ENCODE assay signal across 8 cellular contexts in the genomic region with DNA sequence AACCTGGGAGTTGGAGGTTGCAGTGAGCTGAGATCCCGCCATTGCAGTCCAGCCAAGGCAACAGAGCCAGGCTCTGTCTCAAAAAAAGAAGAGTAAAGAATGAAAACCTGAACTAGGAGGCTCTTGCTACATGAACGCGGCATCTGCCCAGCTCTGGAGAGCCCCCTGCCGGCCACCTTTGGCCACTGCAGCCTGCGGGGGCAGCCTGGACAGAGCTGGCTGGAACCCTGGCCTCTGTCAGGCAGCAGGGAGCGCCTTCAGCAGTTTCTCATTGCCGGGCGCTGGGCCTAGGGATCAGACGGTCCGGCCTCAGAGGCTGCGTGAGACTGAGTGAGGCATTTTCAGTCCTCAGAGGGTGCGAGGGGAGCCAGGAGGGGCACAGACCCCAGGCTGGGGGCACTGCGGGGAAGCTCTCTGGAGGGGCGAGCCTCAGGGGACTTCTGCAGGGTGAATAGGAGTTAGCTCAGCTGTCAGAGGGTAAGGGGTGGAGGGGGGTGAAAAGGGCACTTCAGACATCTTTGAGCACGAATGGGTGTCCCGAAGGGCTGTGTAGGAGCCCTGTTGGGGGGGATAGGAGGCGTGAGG. TPM values are rescaled to one million over a fixed set of nuclear protein-coding genes. Genes with fewer than 3 reads are reported as not detected.
DNase-seq lines count a peak whose midpoint lies in the region; TF ChIP-seq lines count a peak whose summit lies in the region.

No MANE protein-coding gene starts in this region.

- intact Hi-C loops in cardiac septum (cut with DNase I) = no loop called here
- intact Hi-C loops in uterus (cut with DNase I; ENCODE audit: low total_unique reads) = no loop called here

- CTCF ChIA-PET in AG04449 (lab: Yijun Ruan, JAX) = interaction anchor here (0.7 to 6.0 kb wide), 62 partner anchors 9 to 702 kb away, joined by 3 to 134 read pairs (median 4); a partner anchor contains a TSS

- H3K27ac ChIP-seq in uterus = no peak overlapping the region

- H3K9me3 ChIP-seq in uterus = no peaks in the 10 kb centered on the region

- TF ChIP-seq POLR2A in uterus (IDR thresholded peaks at IDR 0.05) = no peak

- DNase-seq in AG04449 (ENCODE audit: low read depth, low spot score) (peak; percentile 5), GM13977 (ENCODE audit: low spot score) (peak; percentile 92), Kasumi-1 (lab: John Stamatoyannopoulos, UW) (peak; percentile 73 to 79), SKM-1 (lab: John Stamatoyannopoulos, UW; ENCODE audit: unreplicated experiment) (peak; percentile 83), cardiac septum (ENCODE audit: low spot score) (peak; percentile 91), progenitor cell of endocrine pancreas (ENCODE audit: low spot score, unreplicated experiment) (peak; percentile 92), uterus (peak; percentile 49 to 70)
- peak; percentile 77 for DNase-seq in activated naive CD8-positive, alpha-beta T cell treated with anti-CD3 and anti-CD28 coated beads for 36 hours

- peak; percentile 99 for TF ChIP-seq CTCF in AG04449 (IDR thresholded peaks at IDR 0.05; ENCODE audit: insufficient read depth, low read length, missing control alignments)
- peak; percentile 98 for TF ChIP-seq CTCF in GM13977 (IDR thresholded peaks at IDR 0.05; ENCODE audit: extremely low read depth, insufficient read depth, missing control alignments)
- TF ChIP-seq CTCF in progenitor cell of endocrine pancreas (IDR thresholded peaks at IDR 0.05; ENCODE audit: unreplicated experiment) = peak; percentile 100
- TF ChIP-seq CTCF in uterus (IDR thresholded peaks at IDR 0.05) = peak; percentile 81 to 92 (median 85)

- POLR2A ChIA-PET in AG04449 (lab: Yijun Ruan, JAX) = no interaction called here

- H3K27me3 ChIP-seq in uterus = no peaks in the 10 kb centered on the region

- H3K36me3 ChIP-seq in uterus = no peaks in the 10 kb centered on the region

- H3K27ac Mint-ChIP-seq in activated naive CD8-positive, alpha-beta T cell treated with anti-CD3 and anti-CD28 coated beads for 36 hours = no peak overlapping the region
- H3K27ac Mint-ChIP-seq in progenitor cell of endocrine pancreas = no peak overlapping the region

- no peaks in the 10 kb centered on the region for H3K36me3 Mint-ChIP-seq in activated naive CD8-positive, alpha-beta T cell treated with anti-CD3 and anti-CD28 coated beads for 36 hours
- no peaks in the 10 kb centered on the region for H3K36me3 Mint-ChIP-seq in progenitor cell of endocrine pancreas (ENCODE audit: insufficient read depth)

- in situ Hi-C loops in GM13977 (cut with MboI; ENCODE audit: low pct_unique_long_range_greater_than_20kb, low sequenced_read_pairs, unreplicated experiment) = no loop called here

- H3K9me3 Mint-ChIP-seq in activated naive CD8-positive, alpha-beta T cell treated with anti-CD3 and anti-CD28 coated beads for 36 hours = no peaks in the 10 kb centered on the region
- H3K9me3 Mint-ChIP-seq in progenitor cell of endocrine pancreas (ENCODE audit: low read depth) = no peaks in the 10 kb centered on the region

- H3K4me1 ChIP-seq in uterus = no peaks in the 10 kb centered on the region

- H3K4me3 ChIP-seq in AG04449 (ENCODE audit: low read depth, low read length) (no peak overlapping the region), uterus (no peak overlapping the region)

- no peak overlapping the region for H3K4me3 Mint-ChIP-seq in activated naive CD8-positive, alpha-beta T cell treated with anti-CD3 and anti-CD28 coated beads for 36 hours
- H3K4me3 Mint-ChIP-seq in progenitor cell of endocrine pancreas (ENCODE audit: low read depth) = no peak overlapping the region

- peaks cover 31% of the 10 kb centered on the region for H3K27me3 Mint-ChIP-seq in activated naive CD8-positive, alpha-beta T cell treated with anti-CD3 and anti-CD28 coated beads for 36 hours
- peaks cover 27% of the 10 kb centered on the region for H3K27me3 Mint-ChIP-seq in progenitor cell of endocrine pancreas

- no peaks in the 10 kb centered on the region for H3K4me1 Mint-ChIP-seq in activated naive CD8-positive, alpha-beta T cell treated with anti-CD3 and anti-CD28 coated beads for 36 hours
- peaks cover 2% of the 10 kb centered on the region for H3K4me1 Mint-ChIP-seq in progenitor cell of endocrine pancreas (ENCODE audit: low read depth)

RNA-seq across cellular contexts. Expression of a gene that starts 17.5 kb away (rescaled TPM):
- not detected for total RNA-seq in activated naive CD8-positive, alpha-beta T cell treated with anti-CD3 and anti-CD28 coated beads for 36 hours
- total RNA-seq in cardiac septum (62.7 TPM), progenitor cell of endocrine pancreas (0.13 TPM in 1 of 2 replicates, not detected in the other), uterus (1 to 10 TPM in 1 of 4 donors, under 1 TPM in 2, not detected in 1; 0.26 to 3.9 (median 0.85) TPM)

RNA-seq across cellular contexts. Expression of a gene that starts 38.9 kb away (rescaled TPM):
- total RNA-seq in activated naive CD8-positive, alpha-beta T cell treated with anti-CD3 and anti-CD28 coated beads for 36 hours = not detected
- total RNA-seq in cardiac septum (0.38 TPM), progenitor cell of endocrine pancreas (6.7 and 7.5 TPM in 2 replicates), uterus (1 to 10 TPM in 1 of 4 donors, under 1 TPM in 1, not detected in 2; 0.28 to 3.1 TPM)

RNA-seq across cellular contexts. Expression of a gene that starts 51.6 kb away (rescaled TPM):
- total RNA-seq in activated naive CD8-positive, alpha-beta T cell treated with anti-CD3 and anti-CD28 coated beads for 36 hours = 10 to 100 TPM; 58.2 to 61.2 TPM
- 275 TPM for total RNA-seq in cardiac septum
- total RNA-seq in progenitor cell of endocrine pancreas = 125 and 134 TPM in 2 replicates
- 100 to 1,000 TPM in 3 of 4 donors, 1 to 10 TPM in 1; 8.8 to 260 (median 164) TPM for total RNA-seq in uterus

Comparison
In these comparisons a context has a peak if more than half of its experiments do, and no peak if none do; other contexts are left out.
1. DNase-seq: peak in every context shown above with its lines; median percentile 92 in GM13977; 92 in progenitor cell of endocrine pancreas; 91 in cardiac septum; 83 in SKM-1; 77 in activated naive CD8-positive, alpha-beta T cell treated with anti-CD3 and anti-CD28 coated beads for 36 hours; 76 in Kasumi-1; 60 in uterus; 5 in AG04449.
2. RNA of a gene that starts 17.5 kb away (total RNA-seq): 62.7 TPM in cardiac septum (single experiment); 0.26 to 3.9 TPM in uterus, 0.13 TPM in progenitor cell of endocrine pancreas and not detected in activated naive CD8-positive, alpha-beta T cell treated with anti-CD3 and anti-CD28 coated beads for 36 hours; every median in the first group is over 10 times any median in the second.
3. Peak in every context shown above with its lines, with median percentiles within 50 percentile points of each other: CTCF ChIP-seq.